Comparison of ENCODE assay signal across 25 cellular contexts in the genomic region with DNA sequence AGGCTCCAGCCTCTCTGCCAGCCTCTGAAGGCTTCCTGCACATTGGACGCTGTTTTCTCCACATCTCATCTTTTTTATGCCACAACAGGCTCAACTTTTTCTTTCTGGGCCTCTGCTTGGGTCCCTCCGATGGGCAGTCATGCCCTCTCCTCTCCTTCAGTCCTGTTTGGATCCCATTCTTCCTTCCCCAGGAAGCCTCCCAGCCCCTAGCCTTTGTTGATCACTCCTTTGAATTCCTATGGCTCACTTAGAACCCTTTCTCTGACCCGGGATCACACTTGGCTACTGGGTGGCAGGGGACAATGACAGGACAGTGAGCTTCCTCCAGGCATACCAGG. TPM values are rescaled to one million over a fixed set of nuclear protein-coding genes. Genes with fewer than 3 reads are reported as not detected.
DNase-seq lines count a peak whose midpoint lies in the region; ATAC-seq and TF ChIP-seq lines count a peak whose summit lies in the region.
"Had no signal": no experiment of that assay in that cellular context is flagged by ENCODE, and none has a peak within 500 bp of the region (broad histone marks: within the 10 kb centered on the region; RNA-seq: fewer than 3 reads in every experiment).

No MANE protein-coding gene starts in this region.

- H3K4me3 Mint-ChIP-seq in T-helper 2 cell treated with Interferon-gamma antibody and Interleukin-4, amounts not matched to agents 5 μg/mL and 100 μg/mL, for 36 hours: no peak overlapping the region
- peak overlapping the region; percentile 11 for H3K4me3 Mint-ChIP-seq in CD8-positive, alpha-beta T cell
- no peak overlapping the region for H3K4me3 Mint-ChIP-seq in activated T-helper 1 cell treated with anti-CD3 and anti-CD28 coated beads, Interleukin-12 subunit alpha, Interleukin-12 subunit beta, Interleukin-2, Interleukin-4 antibody, amounts not matched to agents 30 ng/mL and 10 ng/mL and 1 ng/mL, durations not matched to agents 14 hours and 24 hours and 36 hours
- H3K4me3 Mint-ChIP-seq in naive thymus-derived CD8-positive, alpha-beta T cell: peak overlapping the region in 7 of 10 donors; percentile 14 to 99 (median 33)

- H3K27ac ChIP-seq in CD8-positive, alpha-beta T cell (ENCODE audit: low read depth, low read length): no peak overlapping the region
- H3K27ac ChIP-seq: esophagus squamous epithelium, gastrocnemius medialis, tibial nerve had no signal

- CTCF ChIA-PET in CD8-positive, alpha-beta T cell (lab: Charles Lee): interaction anchor here (0.6 to 8.3 kb wide), 2 partner anchors 29 to 62 kb away, joined by 3 to 56 read pairs; no protein-coding TSS in a partner anchor

- no peaks in the 10 kb centered on the region for H3K27me3 Mint-ChIP-seq in T-helper 2 cell treated with Interferon-gamma antibody and Interleukin-4, amounts not matched to agents 5 μg/mL and 100 μg/mL, for 36 hours (ENCODE audit: low read depth)
- no peaks in the 10 kb centered on the region for H3K27me3 Mint-ChIP-seq in CD8-positive, alpha-beta T cell (ENCODE audit: low read depth)
- H3K27me3 Mint-ChIP-seq in activated T-helper 1 cell treated with anti-CD3 and anti-CD28 coated beads, Interleukin-12 subunit alpha, Interleukin-12 subunit beta, Interleukin-2, Interleukin-4 antibody, amounts not matched to agents 30 ng/mL and 10 ng/mL and 1 ng/mL, durations not matched to agents 14 hours and 24 hours and 36 hours (ENCODE audit: insufficient read depth): no peaks in the 10 kb centered on the region
- H3K27me3 Mint-ChIP-seq in naive thymus-derived CD8-positive, alpha-beta T cell: no peaks in the 10 kb centered on the region

- peaks cover 50% of the 10 kb centered on the region for H3K36me3 Mint-ChIP-seq in T-helper 2 cell treated with Interferon-gamma antibody and Interleukin-4, amounts not matched to agents 5 μg/mL and 100 μg/mL, for 36 hours (ENCODE audit: low read depth)
- H3K36me3 Mint-ChIP-seq in CD8-positive, alpha-beta T cell: peaks cover 80% of the 10 kb centered on the region
- peaks cover 40% of the 10 kb centered on the region for H3K36me3 Mint-ChIP-seq in activated T-helper 1 cell treated with anti-CD3 and anti-CD28 coated beads, Interleukin-12 subunit alpha, Interleukin-12 subunit beta, Interleukin-2, Interleukin-4 antibody, amounts not matched to agents 30 ng/mL and 10 ng/mL and 1 ng/mL, durations not matched to agents 14 hours and 24 hours and 36 hours (ENCODE audit: low read depth)
- peaks cover 0 to 66% (median 16%) of the 10 kb centered on the region in 3 donors for H3K36me3 Mint-ChIP-seq in naive thymus-derived CD8-positive, alpha-beta T cell

- POLR2A ChIA-PET in CD8-positive, alpha-beta T cell (lab: Charles Lee): interaction anchor here (8.4 kb wide), 1 partner anchor 12 kb away, joined by 73 read pairs; no protein-coding TSS in a partner anchor
- POLR2A ChIA-PET in naive thymus-derived CD8-positive, alpha-beta T cell (lab: Charles Lee): interaction anchor here (0.6 to 7.8 kb wide), 4 partner anchors 11 to 892 kb away, joined by 6 to 108 read pairs (median 55); partner anchors contain the start of gene RAB5IF

- H3K9me3 ChIP-seq in CD8-positive, alpha-beta T cell (ENCODE audit: low read length): no peaks in the 10 kb centered on the region
- H3K9me3 ChIP-seq: Caco-2, esophagus squamous epithelium, gastrocnemius medialis, tibial nerve had no signal

- H3K4me1 Mint-ChIP-seq in T-helper 2 cell treated with Interferon-gamma antibody and Interleukin-4, amounts not matched to agents 5 μg/mL and 100 μg/mL, for 36 hours (ENCODE audit: low read depth): peaks cover 28% of the 10 kb centered on the region
- peaks cover 57% of the 10 kb centered on the region for H3K4me1 Mint-ChIP-seq in CD8-positive, alpha-beta T cell (ENCODE audit: low read depth)
- peaks cover 41% of the 10 kb centered on the region for H3K4me1 Mint-ChIP-seq in activated T-helper 1 cell treated with anti-CD3 and anti-CD28 coated beads, Interleukin-12 subunit alpha, Interleukin-12 subunit beta, Interleukin-2, Interleukin-4 antibody, amounts not matched to agents 30 ng/mL and 10 ng/mL and 1 ng/mL, durations not matched to agents 14 hours and 24 hours and 36 hours (ENCODE audit: low read depth)
- H3K4me1 Mint-ChIP-seq in naive thymus-derived CD8-positive, alpha-beta T cell: peaks cover 29 to 57% (median 54%) of the 10 kb centered on the region in 4 donors

- TF ChIP-seq CTCF in CD8-positive, alpha-beta T cell (IDR thresholded peaks at IDR 0.05): no peak

- intact Hi-C loops in CD8-positive, alpha-beta T cell (cut with DNase I, micrococcal nuclease): no loop called here
- intact Hi-C loops in activated T-helper 1 cell treated with anti-CD3 and anti-CD28 coated beads, Interleukin-12 subunit alpha, Interleukin-12 subunit beta, Interleukin-2, Interleukin-4 antibody, amounts not matched to agents 30 ng/mL and 10 ng/mL and 1 ng/mL, durations not matched to agents 14 hours and 24 hours and 36 hours (cut with micrococcal nuclease): loop anchor here (10.0 kb wide), 2 partner anchors 243 to 313 kb away; partner anchors contain the start of gene SAMHD1

- no peak for ATAC-seq in CD8-positive, alpha-beta T cell
- ATAC-seq in naive thymus-derived CD8-positive, alpha-beta T cell: no peak
- no peak for ATAC-seq in GM21360 (IDR thresholded peaks at IDR 0.05; ENCODE audit: unreplicated experiment)
- ATAC-seq in HG03045 (IDR thresholded peaks at IDR 0.05; ENCODE audit: unreplicated experiment): no peak
- ATAC-seq: gastrocnemius medialis, HCT116 had no signal

- no peak for DNase-seq in T-helper 2 cell treated with Interferon-gamma antibody and Interleukin-4, amounts not matched to agents 5 μg/mL and 100 μg/mL, for 36 hours (ENCODE audit: low spot score)
- DNase-seq in T-helper 2 cell (no peak), activated gamma-delta T cell (lab: John Stamatoyannopoulos, UW) (no peak)
- no peak for DNase-seq in CD8-positive, alpha-beta T cell
- no peak for DNase-seq in activated T-helper 1 cell treated with anti-CD3 and anti-CD28 coated beads, Interleukin-12 subunit alpha, Interleukin-12 subunit beta, Interleukin-2, Interleukin-4 antibody, amounts not matched to agents 30 ng/mL and 10 ng/mL and 1 ng/mL, durations not matched to agents 14 hours and 24 hours and 36 hours (ENCODE audit: low spot score)
- no peak for DNase-seq in naive thymus-derived CD8-positive, alpha-beta T cell
- DNase-seq: 8988T; activated CD4-positive, CD25-positive, alpha-beta regulatory T cell; Caco-2; esophagus squamous epithelium; gastrocnemius medialis; hypothalamus; midbrain; NCI-H2171 treated with DMSO at 0.1 percent for 48 hours; NCI-H526; RPMI8226; small intestine; stimulated activated naive CD4-positive, alpha-beta T cell; T-helper 9 cell had no signal

- peak overlapping the region; percentile 43 for H3K27ac Mint-ChIP-seq in T-helper 2 cell treated with Interferon-gamma antibody and Interleukin-4, amounts not matched to agents 5 μg/mL and 100 μg/mL, for 36 hours
- peak overlapping the region; percentile 84 for H3K27ac Mint-ChIP-seq in CD8-positive, alpha-beta T cell
- H3K27ac Mint-ChIP-seq in activated T-helper 1 cell treated with anti-CD3 and anti-CD28 coated beads, Interleukin-12 subunit alpha, Interleukin-12 subunit beta, Interleukin-2, Interleukin-4 antibody, amounts not matched to agents 30 ng/mL and 10 ng/mL and 1 ng/mL, durations not matched to agents 14 hours and 24 hours and 36 hours: peak overlapping the region; percentile 27
- peak overlapping the region; percentile 68 to 90 (median 78) for H3K27ac Mint-ChIP-seq in naive thymus-derived CD8-positive, alpha-beta T cell

- H3K36me3 ChIP-seq in CD8-positive, alpha-beta T cell (ENCODE audit: insufficient read depth, low read length): peaks cover 37% of the 10 kb centered on the region
- H3K36me3 ChIP-seq: esophagus squamous epithelium, gastrocnemius medialis, tibial nerve had no signal

- H3K4me3 ChIP-seq in CD8-positive, alpha-beta T cell (ENCODE audit: low read depth, low read length): no peak overlapping the region
- H3K4me3 ChIP-seq: esophagus squamous epithelium, gastrocnemius medialis, tibial nerve had no signal

- H3K4me1 ChIP-seq in CD8-positive, alpha-beta T cell (ENCODE audit: insufficient read depth, low read length): peaks cover 37% of the 10 kb centered on the region
- H3K4me1 ChIP-seq: gastrocnemius medialis had no signal

- no peaks in the 10 kb centered on the region for H3K9me3 Mint-ChIP-seq in T-helper 2 cell treated with Interferon-gamma antibody and Interleukin-4, amounts not matched to agents 5 μg/mL and 100 μg/mL, for 36 hours
- H3K9me3 Mint-ChIP-seq in CD8-positive, alpha-beta T cell: no peaks in the 10 kb centered on the region
- no peaks in the 10 kb centered on the region for H3K9me3 Mint-ChIP-seq in activated T-helper 1 cell treated with anti-CD3 and anti-CD28 coated beads, Interleukin-12 subunit alpha, Interleukin-12 subunit beta, Interleukin-2, Interleukin-4 antibody, amounts not matched to agents 30 ng/mL and 10 ng/mL and 1 ng/mL, durations not matched to agents 14 hours and 24 hours and 36 hours
- H3K9me3 Mint-ChIP-seq in naive thymus-derived CD8-positive, alpha-beta T cell: no peaks in the 10 kb centered on the region

- H3K27me3 ChIP-seq in CD8-positive, alpha-beta T cell (ENCODE audit: insufficient read depth, low read length): no peaks in the 10 kb centered on the region
- H3K27me3 ChIP-seq: gastrocnemius medialis, tibial nerve had no signal

RNA-seq across cellular contexts. Expression of gene SLA2, which starts 4.5 kb away (rescaled TPM):
- 10 to 100 TPM; 58.5 to 60.3 TPM for total RNA-seq in CD8-positive, alpha-beta T cell
- total RNA-seq in activated T-helper 1 cell treated with anti-CD3 and anti-CD28 coated beads, Interleukin-12 subunit alpha, Interleukin-12 subunit beta, Interleukin-2, Interleukin-4 antibody, amounts not matched to agents 30 ng/mL and 10 ng/mL and 1 ng/mL, durations not matched to agents 14 hours and 24 hours and 36 hours: 62.0 and 64.0 TPM in 2 replicates
- 10 to 100 TPM; 34.3 to 34.4 TPM for total RNA-seq in naive thymus-derived CD8-positive, alpha-beta T cell
- polyA plus RNA-seq in naive thymus-derived CD8-positive, alpha-beta T cell: 10 to 100 TPM; 18.9 to 22.2 (median 19.1) TPM
- total RNA-seq: gastrocnemius medialis, HT-29, pulmonary artery endothelial cell had no signal

RNA-seq across cellular contexts. Expression of gene RAB5IF, which starts 35.9 kb away (rescaled TPM):
- total RNA-seq in CD8-positive, alpha-beta T cell: 100 to 1,000 TPM; 106 to 108 TPM
- total RNA-seq in activated T-helper 1 cell treated with anti-CD3 and anti-CD28 coated beads, Interleukin-12 subunit alpha, Interleukin-12 subunit beta, Interleukin-2, Interleukin-4 antibody, amounts not matched to agents 30 ng/mL and 10 ng/mL and 1 ng/mL, durations not matched to agents 14 hours and 24 hours and 36 hours: 112 and 119 TPM in 2 replicates
- total RNA-seq in naive thymus-derived CD8-positive, alpha-beta T cell: 10 to 100 TPM; 58.1 to 59.7 TPM
- polyA plus RNA-seq in naive thymus-derived CD8-positive, alpha-beta T cell: 100 to 1,000 TPM; 113 to 141 (median 138) TPM

Comparison
In these comparisons a context has a peak if more than half of its experiments do, and no peak if none do; other contexts are left out.
1. H3K27ac Mint-ChIP-seq: peak in every context shown above with its lines; median percentile 84 in CD8-positive, alpha-beta T cell; 78 in naive thymus-derived CD8-positive, alpha-beta T cell; 43 in T-helper 2 cell treated with Interferon-gamma antibody and Interleukin-4, amounts not matched to agents 5 μg/mL and 100 μg/mL, for 36 hours; 27 in activated T-helper 1 cell treated with anti-CD3 and anti-CD28 coated beads, Interleukin-12 subunit alpha, Interleukin-12 subunit beta, Interleukin-2, Interleukin-4 antibody, amounts not matched to agents 30 ng/mL and 10 ng/mL and 1 ng/mL, durations not matched to agents 14 hours and 24 hours and 36 hours.
2. H3K4me3 Mint-ChIP-seq: peak in CD8-positive, alpha-beta T cell (single experiment) and naive thymus-derived CD8-positive, alpha-beta T cell (7 of 10); none in T-helper 2 cell treated with Interferon-gamma antibody and Interleukin-4, amounts not matched to agents 5 μg/mL and 100 μg/mL, for 36 hours (single experiment) and activated T-helper 1 cell treated with anti-CD3 and anti-CD28 coated beads, Interleukin-12 subunit alpha, Interleukin-12 subunit beta, Interleukin-2, Interleukin-4 antibody, amounts not matched to agents 30 ng/mL and 10 ng/mL and 1 ng/mL, durations not matched to agents 14 hours and 24 hours and 36 hours (single experiment).